In the genomic region with DNA sequence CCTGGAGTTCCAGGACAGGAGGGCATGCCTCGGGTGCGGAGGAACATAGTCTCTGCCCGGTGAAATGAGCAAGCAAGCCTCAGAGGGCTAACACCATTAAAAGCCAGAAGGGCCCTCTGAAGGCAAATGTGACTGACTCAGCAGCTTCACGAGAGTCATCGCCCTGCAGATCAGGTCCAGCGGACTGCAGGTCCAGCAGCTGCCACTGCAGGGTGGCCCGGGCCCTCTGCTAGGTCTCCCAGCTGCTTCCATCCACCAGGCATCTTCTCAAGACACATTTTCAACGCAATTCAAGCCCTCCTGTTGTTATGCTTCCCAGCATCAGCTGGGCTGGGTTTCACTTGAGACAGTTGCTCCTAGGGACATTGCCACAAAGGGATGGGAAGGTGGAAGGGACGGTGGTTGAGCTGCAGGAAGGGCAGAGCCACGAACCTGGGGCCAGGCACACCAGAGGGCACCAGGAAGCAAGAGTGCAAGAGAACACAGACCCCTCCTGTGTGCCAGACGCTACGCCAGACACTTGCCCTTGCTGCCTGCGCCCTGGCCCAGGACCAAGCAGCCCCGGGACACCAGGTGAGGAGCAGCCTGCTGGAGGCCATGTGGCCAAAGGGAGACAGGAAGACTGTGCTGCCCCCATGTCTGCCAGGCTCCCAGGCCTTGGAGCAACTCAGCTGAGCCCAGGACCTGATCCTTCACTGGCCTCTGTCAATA, we compare ENCODE assay signal across 12 cellular contexts.
DNase-seq lines count a peak whose midpoint lies in the region; ATAC-seq and TF ChIP-seq lines count a peak whose summit lies in the region.
"Had no signal": no experiment of that assay in that cellular context is flagged by ENCODE, and none has a peak within 500 bp of the region (broad histone marks: within the 10 kb centered on the region; RNA-seq: fewer than 3 reads in every experiment).

No MANE protein-coding gene starts in this region.

- peak overlapping the region; percentile 92 for H4K91ac ChIP-seq in IMR-90 (ENCODE audit: insufficient read depth, low read depth, low read length)

- H3K9me1 ChIP-seq in IMR-90 (ENCODE audit: insufficient read depth, low read length), result peaks cover 30% of the 10 kb centered on the region

- no peaks in the 10 kb centered on the region for H3K27me3 ChIP-seq in AG04450 (ENCODE audit: control insufficient read depth, insufficient read depth, low read length)
- no peaks in the 10 kb centered on the region for H3K27me3 ChIP-seq in IMR-90 (ENCODE audit: control insufficient read depth, insufficient read depth, low read length)

- peaks cover 3% of the 10 kb centered on the region; the same call in 1 of the 2 replicates for H3K9me3 ChIP-seq in AG04450 (ENCODE audit: control insufficient read depth, insufficient read depth, low read length)
- no peaks in the 10 kb centered on the region for H3K9me3 ChIP-seq in IMR-90 (ENCODE audit: control insufficient read depth, insufficient read depth, low read length)

- TF ChIP-seq POLR2A in IMR-90 (IDR thresholded peaks at IDR 0.05; ENCODE audit: low read depth, low read length), result no peak

- H3K27ac Mint-ChIP-seq in brain, result peak overlapping the region in 4 of 5 experiments; percentile 59 to 93 (median 67)
- H3K27ac Mint-ChIP-seq in stimulated activated naive CD8-positive, alpha-beta T cell treated with anti-CD3 and anti-CD28 coated beads, Interleukin-15, amount 100 ng/mL, for 72 hours, result peak overlapping the region in 1 of 2 donors; percentile 30

- no peak overlapping the region for H3K9ac ChIP-seq in IMR-90 (ENCODE audit: low read depth, low read length)

- TF ChIP-seq RAD21 in IMR-90 (IDR thresholded peaks at IDR 0.05; ENCODE audit: low read length), result no peak

- peak overlapping the region; percentile 11 for H3K27ac ChIP-seq in AG04450 (ENCODE audit: low read depth, low read length)
- H3K27ac ChIP-seq in IMR-90 (ENCODE audit: insufficient read depth, low read length), result peak overlapping the region; percentile 81; the same call in 1 of the 2 replicates
- H3K27ac ChIP-seq: WERI-Rb-1 had no signal

- peak overlapping the region; percentile 66 for H2AK5ac ChIP-seq in IMR-90 (ENCODE audit: low read depth, low read length)

- no peak overlapping the region; the same call in 1 of the 2 replicates for H4K5ac ChIP-seq in IMR-90 (ENCODE audit: low read depth, low read length)

- no peaks in the 10 kb centered on the region for H3K36me3 Mint-ChIP-seq in brain

- no peak overlapping the region for H3K4me2 ChIP-seq in IMR-90 (ENCODE audit: low read depth, low read length)

- peak overlapping the region; percentile 76 for H2BK5ac ChIP-seq in IMR-90 (ENCODE audit: low read depth, low read length, poor library complexity, severe bottlenecking)

- peaks cover 16% of the 10 kb centered on the region for H4K20me1 ChIP-seq in IMR-90 (ENCODE audit: insufficient read depth, low read length)

- H3K4ac ChIP-seq in IMR-90 (ENCODE audit: low read depth, low read length), result peak overlapping the region; percentile 93

- POLR2A ChIA-PET in AG04450 (lab: Yijun Ruan, JAX) (no interaction called here), IMR-90 (lab: Charles Lee; ENCODE audit: unreplicated experiment) (interaction anchor here (0.6 kb wide), 1 partner anchor 24 kb away, joined by 5 read pairs; no protein-coding TSS in a partner anchor)

- CTCF ChIA-PET in AG04450 (lab: Charles Lee), result no interaction called here
- CTCF ChIA-PET in IMR-90 (lab: Yijun Ruan, JAX), result no interaction called here

- no peaks in the 10 kb centered on the region for H3K9me3 Mint-ChIP-seq in brain
- H3K9me3 Mint-ChIP-seq in stimulated activated naive CD8-positive, alpha-beta T cell treated with anti-CD3 and anti-CD28 coated beads, Interleukin-15, amount 100 ng/mL, for 72 hours, result no peaks in the 10 kb centered on the region

- H2BK20ac ChIP-seq in IMR-90 (ENCODE audit: low read depth, low read length), result peak overlapping the region; percentile 89; the same call in 1 of the 2 replicates

- peak overlapping the region; percentile 92 for H2BK120ac ChIP-seq in IMR-90 (ENCODE audit: low read depth, low read length)

- H3K4me3 ChIP-seq in AG04450 (ENCODE audit: low read depth, low read length), result no peak overlapping the region
- H3K4me3 ChIP-seq in IMR-90 (ENCODE audit: insufficient read depth, low read depth, low read length), result no peak overlapping the region

- peak overlapping the region in 1 of 2 experiments; percentile 53; a peak in 2 of 4 replicates for H4K8ac ChIP-seq in IMR-90 (ENCODE audit: low read depth in 2 of 2, low read length in 2 of 2)

- H2AFZ ChIP-seq in IMR-90 (replicated peaks; ENCODE audit: low read length, poor library complexity), result peak overlapping the region; percentile 66

- H2BK15ac ChIP-seq in IMR-90 (ENCODE audit: low read depth, low read length), result peak overlapping the region; percentile 89; the same call in 2 of the 3 replicates

- intact Hi-C loops in IMR-90 (cut with micrococcal nuclease), result loop anchor here (5.0 to 10.0 kb wide), 2 partner anchors 59 to 167 kb away; no protein-coding TSS in a partner anchor

- WGBS in IMR-90 (ENCODE audit: extremely low coverage in 2 of 2, insufficient read length in 1 of 2), 2 experiments, result 71% methylated on average over 11 of the region's 14 CpGs; no CpG with 5 or more reads in 1 of the 2 experiments

- TF ChIP-seq CTCF in AG04450 (IDR thresholded peaks at IDR 0.05; ENCODE audit: low read depth, low read length) (no peak), IMR-90 (conservative IDR thresholded peaks at IDR 0.05; ENCODE audit: low read depth, low read length) (no peak), brain (conservative IDR thresholded peaks at IDR 0.05) (no peak)

- peaks cover 38% of the 10 kb centered on the region for H3K4me1 ChIP-seq in IMR-90 (ENCODE audit: control insufficient read depth, insufficient read depth, low read length)

- H3K4me3 Mint-ChIP-seq in brain, result peak overlapping the region in 1 of 5 experiments; percentile 13
- no peak overlapping the region for H3K4me3 Mint-ChIP-seq in stimulated activated naive CD8-positive, alpha-beta T cell treated with anti-CD3 and anti-CD28 coated beads, Interleukin-15, amount 100 ng/mL, for 72 hours

- no peaks in the 10 kb centered on the region for H3K36me3 ChIP-seq in IMR-90 (ENCODE audit: control insufficient read depth, insufficient read depth, low read length)
- H3K36me3 ChIP-seq: WERI-Rb-1 had no signal

- no peak for DNase-seq in AG04450 (ENCODE audit: low read depth, low spot score)
- peak; percentile 52 for DNase-seq in IMR-90
- peak; percentile 76 for DNase-seq in mesenteric fat pad (ENCODE audit: low spot score)
- no peak for DNase-seq in NCI-H226
- DNase-seq in stimulated activated naive CD8-positive, alpha-beta T cell treated with anti-CD3 and anti-CD28 coated beads, Interleukin-15, amount 100 ng/mL, for 72 hours, result no peak
- DNase-seq: aorta; NCI-H2171 treated with DMSO at 0.1 percent for 48 hours; stimulated activated naive CD4-positive, alpha-beta T cell treated with Interleukin-2 at 50 U/mL for 16 hours; WERI-Rb-1 had no signal

- H2AK9ac ChIP-seq in IMR-90 (replicated peaks; ENCODE audit: low read depth, low read length, poor library complexity), result peak overlapping the region; percentile 94

- H3K14ac ChIP-seq in IMR-90 (replicated peaks; ENCODE audit: low read depth, low read length), result peak overlapping the region; percentile 31

- no peaks in the 10 kb centered on the region for H3K27me3 Mint-ChIP-seq in brain
- H3K27me3 Mint-ChIP-seq in stimulated activated naive CD8-positive, alpha-beta T cell treated with anti-CD3 and anti-CD28 coated beads, Interleukin-15, amount 100 ng/mL, for 72 hours, result no peaks in the 10 kb centered on the region

- H3K23ac ChIP-seq in IMR-90 (ENCODE audit: low read depth, low read length), result 0 out of 2 replicates have a peak overlapping the region, but pooled peaks have one; percentile 38

- ATAC-seq in IMR-90 (ENCODE audit: low read depth) (peak; percentile 7; the same call in 1 of the 2 replicates), GM19463 (IDR thresholded peaks at IDR 0.05; ENCODE audit: unreplicated experiment) (no peak), HG02840 (IDR thresholded peaks at IDR 0.05; ENCODE audit: low FRiP score, unreplicated experiment) (no peak)
- ATAC-seq in stimulated activated naive CD8-positive, alpha-beta T cell treated with anti-CD3 and anti-CD28 coated beads, Interleukin-15, amount 100 ng/mL, for 72 hours, result no peak

- H3K79me1 ChIP-seq in IMR-90 (ENCODE audit: low read depth in 1 of 2, low read length in 2 of 2), result peaks cover 34 to 67% of the 10 kb centered on the region in 2 experiments

- in situ Hi-C loops in IMR-90 (cut with MboI; ENCODE audit: low sequenced_read_pairs), result no loop called here

- dilution Hi-C loops in IMR-90 (cut with HindIII; ENCODE audit: low sequenced_read_pairs, unreplicated experiment), result no loop called here

- H3K18ac ChIP-seq in IMR-90 (ENCODE audit: low read depth, low read length), result no peak overlapping the region; the same call in 1 of the 2 replicates

- no peak overlapping the region for H3K56ac ChIP-seq in IMR-90 (ENCODE audit: extremely low read depth, insufficient read depth, low read length)

- BruUV-seq in IMR-90 (replicated peaks; lab: Mats Ljungman, UMichigan), result no TSS peak

- H3K4me1 Mint-ChIP-seq in brain, result peaks cover 85% of the 10 kb centered on the region
- peaks cover 78% of the 10 kb centered on the region for H3K4me1 Mint-ChIP-seq in stimulated activated naive CD8-positive, alpha-beta T cell treated with anti-CD3 and anti-CD28 coated beads, Interleukin-15, amount 100 ng/mL, for 72 hours

TF ChIP-seq in IMR-90, 13 proteins besides CTCF, POLR2A, EP300 and RAD21:
- TF ChIP-seq, protein P1, sequence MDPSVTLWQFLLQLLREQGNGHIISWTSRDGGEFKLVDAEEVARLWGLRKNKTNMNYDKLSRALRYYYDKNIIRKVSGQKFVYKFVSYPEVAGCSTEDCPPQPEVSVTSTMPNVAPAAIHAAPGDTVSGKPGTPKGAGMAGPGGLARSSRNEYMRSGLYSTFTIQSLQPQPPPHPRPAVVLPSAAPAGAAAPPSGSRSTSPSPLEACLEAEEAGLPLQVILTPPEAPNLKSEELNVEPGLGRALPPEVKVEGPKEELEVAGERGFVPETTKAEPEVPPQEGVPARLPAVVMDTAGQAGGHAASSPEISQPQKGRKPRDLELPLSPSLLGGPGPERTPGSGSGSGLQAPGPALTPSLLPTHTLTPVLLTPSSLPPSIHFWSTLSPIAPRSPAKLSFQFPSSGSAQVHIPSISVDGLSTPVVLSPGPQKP (IDR thresholded peaks at IDR 0.05; ENCODE audit: borderline replicate concordance, low read depth, low read length), result no peak
- TF ChIP-seq MXI1 (IDR thresholded peaks at IDR 0.05; ENCODE audit: borderline replicate concordance, low read depth, low read length) (no peak), CHD1 (IDR thresholded peaks at IDR 0.05; ENCODE audit: low read depth, low read length) (no peak), MAZ (IDR thresholded peaks at IDR 0.05; ENCODE audit: borderline replicate concordance, low read depth, low read length) (no peak), CEBPB (IDR thresholded peaks at IDR 0.05; ENCODE audit: low read depth, low read length) (no peak), NFE2L2 (IDR thresholded peaks at IDR 0.05; ENCODE audit: low read depth, low read length) (no peak), RFX5 (IDR thresholded peaks at IDR 0.05; ENCODE audit: low read depth, low read length) (no peak), SMC3 (IDR thresholded peaks at IDR 0.05; ENCODE audit: low read depth, low read length) (no peak), MAFK (IDR thresholded peaks at IDR 0.05; ENCODE audit: low read depth, low read length) (peak; percentile 42; the same call in 1 of the 2 replicates)

Comparison
In these comparisons a context has a peak if more than half of its experiments do, and no peak if none do; other contexts are left out.
1. DNase-seq: peak in IMR-90 (single experiment) and mesenteric fat pad (single experiment); none in AG04450 (single experiment), NCI-H226 (single experiment) and stimulated activated naive CD8-positive, alpha-beta T cell treated with anti-CD3 and anti-CD28 coated beads, Interleukin-15, amount 100 ng/mL, for 72 hours (0 of 2).